22 cellular contexts compared by ENCODE assay signal in the genomic region with DNA sequence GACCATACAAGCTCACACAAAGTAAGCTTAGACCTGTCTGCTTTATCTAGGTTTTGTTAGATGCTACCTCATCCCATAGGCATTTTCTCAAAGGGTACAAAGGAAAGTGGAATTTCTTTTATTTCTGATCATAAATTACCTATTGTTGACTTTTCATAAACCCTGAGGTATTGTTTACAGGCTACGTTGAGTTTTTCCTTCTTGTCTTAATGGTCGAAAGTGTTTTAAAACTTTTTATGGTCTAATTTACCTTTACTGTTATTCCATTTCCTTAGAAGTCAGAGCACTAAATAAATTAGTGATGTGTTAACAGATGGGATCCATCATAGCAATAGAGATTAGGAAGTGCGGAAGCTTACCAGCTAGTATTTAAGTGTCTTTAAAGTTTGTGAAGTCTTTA.
"Had no signal": no experiment of that assay in that cellular context is flagged by ENCODE, and none has a peak within 500 bp of the region (broad histone marks: within the 10 kb centered on the region; RNA-seq: fewer than 3 reads in every experiment).

No MANE protein-coding gene starts in this region.

- ATAC-seq: stimulated activated effector memory CD8-positive, alpha-beta T cell treated with anti-CD3 and anti-CD28 coated beads, Interleukin-12 subunit alpha, Interleukin-12 subunit beta, amount 100 ng/mL, for 72 hours; stimulated activated memory B cell treated with anti-CD40 and anti-IgM and Interleukin-4, amounts not matched to agents 10 μg/mL and 1 μg/mL and 100 μg/mL, for 72 hours; stimulated activated naive B cell treated with anti-CD40 and anti-IgM and Interleukin-4, amounts not matched to agents 10 μg/mL and 1 μg/mL and 100 μg/mL, for 72 hours; stimulated activated naive CD8-positive, alpha-beta T cell treated with anti-CD3 and anti-CD28 coated beads, Interleukin-15, amount 100 ng/mL, for 72 hours; stimulated activated naive CD8-positive, alpha-beta T cell treated with anti-CD3 and anti-CD28 coated beads, Interleukin-15, Interleukin-2, amounts not matched to agents 100 U/mL and 50 U/mL, for 24 hours; upper lobe of right lung had no signal

- DNase-seq: stimulated activated CD4-positive, alpha-beta T cell treated with anti-CD3 and anti-CD28 coated beads, Interleukin-2, amount 100 ng/mL, for 48 hours; stimulated activated CD4-positive, alpha-beta T cell treated with anti-CD3 and anti-CD28 coated beads, Interleukin-4, amount 100 ng/mL, for 1 hour; stimulated activated CD4-positive, alpha-beta T cell treated with anti-CD3 and anti-CD28 coated beads, Interleukin-4, amount 100 ng/mL, for 24 hours; stimulated activated CD4-positive, alpha-beta T cell treated with anti-CD3 and anti-CD28 coated beads, Interleukin-4, amount 100 ng/mL, for 4 hours; stimulated activated CD8-positive, alpha-beta memory T cell treated with anti-CD3 and anti-CD28 coated beads, Interleukin-4, amount 100 ng/mL, for 48 hours; stimulated activated naive B cell treated with anti-CD40 and anti-IgM and Interleukin-4, amounts not matched to agents 10 μg/mL and 1 μg/mL and 100 μg/mL, for 72 hours; stimulated activated naive CD4-positive, alpha-beta T cell; stimulated activated naive CD4-positive, alpha-beta T cell treated with Interleukin-2 at 50 U/mL for 16 hours; stimulated activated naive CD8-positive, alpha-beta T cell treated with anti-CD3 and anti-CD28 coated beads, Interleukin-15, amount 100 ng/mL, for 72 hours; stimulated activated naive CD8-positive, alpha-beta T cell treated with anti-CD3 and anti-CD28 coated beads, Interleukin-15, Interleukin-2, amounts not matched to agents 100 U/mL and 50 U/mL, for 24 hours; stomach; substantia nigra; testis; thyroid gland; tibial artery; transverse colon; trophoblast cell; upper lobe of left lung; upper lobe of right lung; uterus had no signal
